In the genomic region with DNA sequence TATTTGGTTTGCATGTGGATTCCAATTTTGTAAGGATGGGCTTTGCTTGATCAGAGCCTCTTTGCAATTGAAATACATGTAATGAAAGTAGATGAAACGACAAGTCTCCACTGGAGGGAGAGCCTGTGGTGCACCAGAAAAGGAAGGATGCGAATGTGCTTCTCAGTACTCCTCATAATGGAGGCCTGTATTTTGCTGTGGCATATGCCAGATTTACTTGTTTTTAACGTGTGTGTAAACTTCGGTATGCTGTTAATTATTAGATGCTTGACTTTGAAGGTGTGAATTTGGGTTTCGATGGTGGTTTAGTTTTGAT, we compare ENCODE assay signal across 8 cellular contexts. TPM values are rescaled to one million over a fixed set of nuclear protein-coding genes. Genes with fewer than 3 reads are reported as not detected.
DNase-seq lines count a peak whose midpoint lies in the region; ATAC-seq and TF ChIP-seq lines count a peak whose summit lies in the region.

No MANE protein-coding gene starts in this region.

- peak overlapping the region; percentile 86 to 98 (median 97) for H3K4me3 Mint-ChIP-seq in naive B cell

- CTCF ChIA-PET in HEK293 (lab: Yijun Ruan, JAX): no interaction called here

- peak; percentile 44; the same call in 1 of the 2 replicates for TF ChIP-seq CTCF in HEK293 (tag by site-specific recombination; IDR thresholded peaks at IDR 0.05)

- peak overlapping the region in 4 of 6 donors; percentile 9 to 96 (median 67) for H3K27ac Mint-ChIP-seq in naive B cell

- H3K4me1 ChIP-seq in HEK293 (ENCODE audit: control insufficient read depth, insufficient read depth, low read length): 0 out of 2 replicates have a peak, but pooled peaks cover 3% of the 10 kb centered on the region
- peaks cover 13 to 45% of the 10 kb centered on the region in 2 donors for H3K4me1 ChIP-seq in duodenal mucosa (ENCODE audit: control insufficient read depth in 1 of 2, insufficient read depth in 2 of 2, low read length in 2 of 2)

- no peaks in the 10 kb centered on the region for H3K9me3 Mint-ChIP-seq in naive B cell

- H3K9me3 ChIP-seq in HEK293 (ENCODE audit: control insufficient read depth, insufficient read depth, low read depth, low read length) (no peaks in the 10 kb centered on the region), duodenal mucosa (ENCODE audit: control insufficient read depth in 1 of 2, low read length in 2 of 2) (no peaks in the 10 kb centered on the region)

- peaks cover 50 to 62% (median 54%) of the 10 kb centered on the region in 3 donors for H3K4me1 Mint-ChIP-seq in naive B cell

- H3K36me3 ChIP-seq in HEK293 (ENCODE audit: control insufficient read depth in 2 of 2, insufficient read depth in 1 of 2, low read length in 2 of 2) (peaks cover 0 to 38% of the 10 kb centered on the region in 2 experiments; a peak in 2 of 3 replicates), duodenal mucosa (ENCODE audit: control insufficient read depth in 1 of 2, insufficient read depth in 2 of 2, low read length in 2 of 2) (peaks cover 5 to 7% of the 10 kb centered on the region in 2 donors)

- H3K36me3 Mint-ChIP-seq in naive B cell: peaks cover 0 to 25% of the 10 kb centered on the region in 2 donors

- peak; percentile 3 for DNase-seq in NOMO-1 treated with DMSO at 0.1 percent for 48 hours (lab: John Stamatoyannopoulos, UW; ENCODE audit: unreplicated experiment)
- no peak for DNase-seq in NOMO-1 treated with dmso at 0.1 percent for 144 hours (lab: John Stamatoyannopoulos, UW; ENCODE audit: unreplicated experiment)
- DNase-seq in SK-N-DZ (ENCODE audit: low spot score): peak; percentile 43
- peak; percentile 14 for DNase-seq in naive B cell
- no peak for DNase-seq in SKM-1 (lab: John Stamatoyannopoulos, UW; ENCODE audit: unreplicated experiment)

- H3K9ac ChIP-seq in duodenal mucosa (ENCODE audit: low read depth in 1 of 2, low read length in 2 of 2): peak overlapping the region; percentile 81 to 95

- ATAC-seq in naive B cell (ENCODE audit: low read depth in 2 of 2): peak in 1 of 2 donors; percentile 13
- ATAC-seq in GM19328 (IDR thresholded peaks at IDR 0.05; ENCODE audit: unreplicated experiment): no peak

- no peak overlapping the region for H3K27ac ChIP-seq in HEK293 (ENCODE audit: extremely low read depth, low read depth, low read length)
- H3K27ac ChIP-seq in duodenal mucosa (ENCODE audit: low read depth, low read length): no peak overlapping the region

- POLR2A ChIA-PET in HEK293 (lab: Yijun Ruan, JAX): interaction anchor here (1.0 to 1.2 kb wide), 2 partner anchors 176 to 382 kb away, joined by 3 read pairs; no protein-coding TSS in a partner anchor

- H3K4me3 ChIP-seq in HEK293 (ENCODE audit: low read depth, low read length): no peak overlapping the region
- peak overlapping the region; percentile 93 to 96 for H3K4me3 ChIP-seq in duodenal mucosa (ENCODE audit: low read depth in 1 of 2, low read length in 2 of 2)

- H3K27me3 Mint-ChIP-seq in naive B cell: no peaks in the 10 kb centered on the region

- H3K27me3 ChIP-seq in duodenal mucosa (ENCODE audit: control insufficient read depth in 1 of 2, insufficient read depth in 2 of 2, low read length in 2 of 2): no peaks in the 10 kb centered on the region

TF ChIP-seq in HEK293, 187 proteins besides CTCF, POLR2A, EP300 and RAD21:
- TF ChIP-seq ZNF747 (tag by site-specific recombination; IDR thresholded peaks at IDR 0.05) (no peak), ZNF121 (tag by site-specific recombination; IDR thresholded peaks at IDR 0.05) (no peak), MZF1 (tag by site-specific recombination; IDR thresholded peaks at IDR 0.05; ENCODE audit: borderline replicate concordance) (no peak)
- TF ChIP-seq, protein P1, sequence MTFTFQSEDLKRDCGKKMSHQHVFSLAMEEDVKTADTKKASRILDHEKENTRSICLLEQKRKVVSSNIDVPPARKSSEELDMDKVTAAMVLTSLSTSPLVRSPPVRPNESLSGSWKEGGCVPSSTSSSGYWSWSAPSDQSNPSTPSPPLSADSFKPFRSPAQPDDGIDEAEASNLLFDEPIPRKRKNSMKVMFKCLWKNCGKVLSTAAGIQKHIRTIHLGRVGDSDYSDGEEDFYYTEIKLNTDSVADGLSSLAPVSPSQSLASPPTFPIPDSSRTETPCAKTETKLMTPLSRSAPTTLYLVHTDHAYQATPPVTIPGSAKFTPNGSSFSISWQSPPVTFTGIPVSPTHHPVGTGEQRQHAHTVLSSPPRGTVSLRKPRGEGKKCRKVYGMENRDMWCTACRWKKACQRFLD (tag by site-specific recombination; IDR thresholded peaks at IDR 0.05): no peak

RNA-seq across cellular contexts. Expression of gene DYRK2, which starts 2.8 kb away (rescaled TPM):
- 30.0 and 31.8 TPM in 2 replicates for polyA plus RNA-seq in SK-N-DZ (2014; cell fraction: cytosol; rRNA removed)
- 28.2 and 31.7 TPM in 2 replicates for polyA plus RNA-seq in SK-N-DZ (2014; cell fraction: nucleus; rRNA removed)
- polyA plus RNA-seq in naive B cell (ENCODE audit: low read depth in 6 of 6): 10 to 100 TPM; 27.4 to 62.0 (median 36.5) TPM

Comparison
In these comparisons a context has a peak if more than half of its experiments do, and no peak if none do; other contexts are left out.
1. DNase-seq: peak in NOMO-1 treated with DMSO at 0.1 percent for 48 hours (single experiment), SK-N-DZ (single experiment) and naive B cell (single experiment); none in NOMO-1 treated with dmso at 0.1 percent for 144 hours (single experiment) and SKM-1 (single experiment).